ENCODE assay signal across 26 cellular contexts in genomic region chr6:113148576-113148975, GRCh38.
"Had no signal": no experiment of that assay in that cellular context is flagged by ENCODE, and none has a peak within 500 bp of the region (broad histone marks: within the 10 kb centered on the region; RNA-seq: fewer than 3 reads in every experiment).

No MANE protein-coding gene starts in this region.

- H3K27ac ChIP-seq: body of pancreas, coronary artery, dorsolateral prefrontal cortex, gastrocnemius medialis, left ventricle myocardium inferior, pancreas, prostate gland, spleen, tibial nerve had no signal

- H3K4me3 Mint-ChIP-seq: activated CD4-positive, alpha-beta memory T cell treated with anti-CD3 and anti-CD28 coated beads for 36 hours; activated CD4-positive, alpha-beta T cell treated with anti-CD3 and anti-CD28 coated beads, Interleukin-2, amount 10 ng/mL, durations not matched to agents 24 days and 14 days; activated T-cell treated with anti-CD3 and anti-CD28 coated beads, Interleukin-2, amount 50 U/mL, for 24 hours; activated T-helper 17 cell treated with anti-CD3 and anti-CD28 coated beads, Interleukin-2, amount 50 U/mL, for 72 hours; effector memory CD8-positive, alpha-beta T cell; natural killer cell treated with Interleukin-12 subunit alpha and Interleukin-12 subunit beta and Interleukin-15 and Interleukin-18, amount 100 ng/mL, for 72 hours; T-helper 17 cell had no signal

- H3K27me3 Mint-ChIP-seq: activated CD4-positive, alpha-beta memory T cell treated with anti-CD3 and anti-CD28 coated beads for 36 hours; activated CD4-positive, alpha-beta T cell treated with anti-CD3 and anti-CD28 coated beads, Interleukin-2, amount 10 ng/mL, durations not matched to agents 24 days and 14 days; activated T-cell treated with anti-CD3 and anti-CD28 coated beads, Interleukin-2, amount 50 U/mL, for 24 hours; activated T-helper 17 cell treated with anti-CD3 and anti-CD28 coated beads, Interleukin-2, amount 50 U/mL, for 72 hours; effector memory CD8-positive, alpha-beta T cell; natural killer cell treated with Interleukin-12 subunit alpha and Interleukin-12 subunit beta and Interleukin-15 and Interleukin-18, amount 100 ng/mL, for 72 hours; T-helper 17 cell had no signal

- H3K27me3 ChIP-seq: body of pancreas, dorsolateral prefrontal cortex, gastrocnemius medialis, pancreas, spleen, tibial nerve had no signal

- H3K9me3 Mint-ChIP-seq: activated CD4-positive, alpha-beta T cell treated with anti-CD3 and anti-CD28 coated beads, Interleukin-2, amount 10 ng/mL, durations not matched to agents 24 days and 14 days; activated T-cell treated with anti-CD3 and anti-CD28 coated beads, Interleukin-2, amount 50 U/mL, for 24 hours had no signal

- H3K4me1 ChIP-seq: body of pancreas, gastrocnemius medialis, left ventricle myocardium inferior, pancreas, prostate gland, spleen, tibial nerve had no signal

- ATAC-seq: activated T-helper 17 cell treated with anti-CD3 and anti-CD28 coated beads, Interleukin-2, amount 50 U/mL, for 72 hours; body of pancreas; effector memory CD8-positive, alpha-beta T cell; gastrocnemius medialis; natural killer cell treated with Interleukin-12 subunit alpha and Interleukin-12 subunit beta and Interleukin-15 and Interleukin-18, amount 100 ng/mL, for 72 hours; pancreas; T-helper 17 cell had no signal

- H3K4me1 Mint-ChIP-seq: activated CD4-positive, alpha-beta T cell treated with anti-CD3 and anti-CD28 coated beads, Interleukin-2, amount 10 ng/mL, durations not matched to agents 24 days and 14 days; activated T-helper 17 cell treated with anti-CD3 and anti-CD28 coated beads, Interleukin-2, amount 50 U/mL, for 72 hours; T-helper 17 cell had no signal

- H3K4me3 ChIP-seq: body of pancreas, coronary artery, dorsolateral prefrontal cortex, gastrocnemius medialis, left ventricle myocardium inferior, lung, pancreas, prostate gland, spleen, tibial nerve had no signal

- DNase-seq: activated CD4-positive, alpha-beta memory T cell treated with anti-CD3 and anti-CD28 coated beads for 36 hours; activated CD4-positive, alpha-beta T cell treated with anti-CD3 and anti-CD28 coated beads, Interleukin-2, amount 10 ng/mL, durations not matched to agents 24 days and 14 days; activated CD4-positive, CD25-positive, alpha-beta regulatory T cell treated with anti-CD3 and anti-CD28 coated beads, Interleukin-2, amount 50 U/mL, for 72 hours; activated CD8-positive, alpha-beta memory T cell treated with anti-CD3 and anti-CD28 coated beads, Interleukin-2, amount 50 U/mL, for 4 hours; activated gamma-delta T cell treated with Interleukin-2 at 50 U/mL for 16 hours; activated naive CD4-positive, alpha-beta T cell treated with anti-CD3 and anti-CD28 coated beads, Interleukin-2, amount 50 U/mL, for 16 hours; activated T-cell treated with anti-CD3 and anti-CD28 coated beads, Interleukin-2, amount 50 U/mL, for 24 hours; body of pancreas; dorsolateral prefrontal cortex; effector memory CD8-positive, alpha-beta T cell; erythroblast; gastrocnemius medialis; glutamatergic neuron; left ventricle myocardium inferior; mesendoderm; pancreas; spleen; stimulated activated naive CD4-positive, alpha-beta T cell treated with Interleukin-2 at 50 U/mL for 16 hours; T-helper 17 cell; T1000 had no signal

- H3K36me3 ChIP-seq: gastrocnemius medialis, left ventricle myocardium inferior, pancreas, prostate gland, spleen, tibial nerve had no signal

- H3K36me3 Mint-ChIP-seq: activated CD4-positive, alpha-beta memory T cell treated with anti-CD3 and anti-CD28 coated beads for 36 hours; natural killer cell treated with Interleukin-12 subunit alpha and Interleukin-12 subunit beta and Interleukin-15 and Interleukin-18, amount 100 ng/mL, for 72 hours had no signal

- H3K27ac Mint-ChIP-seq: activated CD4-positive, alpha-beta memory T cell treated with anti-CD3 and anti-CD28 coated beads for 36 hours; activated CD4-positive, alpha-beta T cell treated with anti-CD3 and anti-CD28 coated beads, Interleukin-2, amount 10 ng/mL, durations not matched to agents 24 days and 14 days; activated T-cell treated with anti-CD3 and anti-CD28 coated beads, Interleukin-2, amount 50 U/mL, for 24 hours; activated T-helper 17 cell treated with anti-CD3 and anti-CD28 coated beads, Interleukin-2, amount 50 U/mL, for 72 hours; effector memory CD8-positive, alpha-beta T cell; natural killer cell treated with Interleukin-12 subunit alpha and Interleukin-12 subunit beta and Interleukin-15 and Interleukin-18, amount 100 ng/mL, for 72 hours; T-helper 17 cell had no signal

- H3K9me3 ChIP-seq: body of pancreas, gastrocnemius medialis, pancreas, prostate gland had no signal
